In the genomic region with DNA sequence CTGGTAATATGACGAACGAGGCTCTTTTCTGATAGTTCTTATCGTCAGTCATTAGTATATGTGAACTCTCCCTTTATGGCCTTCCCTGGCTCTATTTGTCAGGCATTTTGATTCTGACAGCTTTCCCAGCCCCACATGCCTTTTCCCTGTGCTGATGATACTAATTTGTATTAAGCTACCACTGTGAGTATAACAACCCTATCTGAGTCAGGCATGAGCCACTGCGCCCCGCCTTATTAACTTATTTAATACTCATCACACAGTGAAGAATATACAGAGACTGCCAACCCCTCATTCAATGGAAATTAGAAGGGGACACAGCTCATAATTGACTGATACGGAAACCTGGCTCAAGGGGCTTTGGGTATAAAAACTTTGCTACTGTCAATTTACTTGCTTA, we compare ENCODE assay signal across 1 cellular context.
TF ChIP-seq lines count a peak whose summit lies in the region.

No MANE protein-coding gene starts in this region.

TF ChIP-seq in H1, 55 proteins besides CTCF, POLR2A, EP300 and RAD21:
- TF ChIP-seq RBBP5 (IDR thresholded peaks at IDR 0.05; ENCODE audit: borderline replicate concordance, low read depth, low read length) (no peak), EGR1 (IDR thresholded peaks at IDR 0.05; ENCODE audit: borderline replicate concordance, low read depth, low read length) (no peak), RXRA (IDR thresholded peaks at IDR 0.05; ENCODE audit: insufficient read depth, low read depth, low read length) (no peak), HDAC2 (IDR thresholded peaks at IDR 0.05; ENCODE audit: borderline replicate concordance in 1 of 2, low read depth in 2 of 2, low read length in 2 of 2) (no peak), MAFK (IDR thresholded peaks at IDR 0.05; ENCODE audit: low read depth, low read length) (no peak), SIRT6 (IDR thresholded peaks at IDR 0.05; ENCODE audit: low read length) (no peak), POLR2AphosphoS5 (IDR thresholded peaks at IDR 0.05; ENCODE audit: low read depth, low read length) (no peak), CEBPB (IDR thresholded peaks at IDR 0.05; ENCODE audit: low read depth, low read length) (no peak), JUND (IDR thresholded peaks at IDR 0.05; ENCODE audit: low read length) (no peak), EZH2 (IDR thresholded peaks at IDR 0.05; ENCODE audit: low read depth, low read length, severe bottlenecking) (no peak), SRF (IDR thresholded peaks at IDR 0.05; ENCODE audit: low read depth, low read length) (no peak), JUN (IDR thresholded peaks at IDR 0.05; ENCODE audit: low read depth, low read length) (no peak), SIN3A (conservative IDR thresholded peaks at IDR 0.05 in 1 of 2, IDR thresholded peaks at IDR 0.05 in 1 of 2; ENCODE audit: low read depth in 1 of 2, low read length in 2 of 2) (no peak), RNF2 (IDR thresholded peaks at IDR 0.05; ENCODE audit: borderline replicate concordance, low read depth, low read length, missing control alignments, poor library complexity, severe bottlenecking) (no peak), CTBP2 (IDR thresholded peaks at IDR 0.05; ENCODE audit: borderline replicate concordance, insufficient read depth, insufficient read length, low read length) (no peak)
- TF ChIP-seq, protein P1, sequence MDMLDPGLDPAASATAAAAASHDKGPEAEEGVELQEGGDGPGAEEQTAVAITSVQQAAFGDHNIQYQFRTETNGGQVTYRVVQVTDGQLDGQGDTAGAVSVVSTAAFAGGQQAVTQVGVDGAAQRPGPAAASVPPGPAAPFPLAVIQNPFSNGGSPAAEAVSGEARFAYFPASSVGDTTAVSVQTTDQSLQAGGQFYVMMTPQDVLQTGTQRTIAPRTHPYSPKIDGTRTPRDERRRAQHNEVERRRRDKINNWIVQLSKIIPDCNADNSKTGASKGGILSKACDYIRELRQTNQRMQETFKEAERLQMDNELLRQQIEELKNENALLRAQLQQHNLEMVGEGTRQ (IDR thresholded peaks at IDR 0.05; ENCODE audit: low read length): no peak
- TF ChIP-seq, protein P2, sequence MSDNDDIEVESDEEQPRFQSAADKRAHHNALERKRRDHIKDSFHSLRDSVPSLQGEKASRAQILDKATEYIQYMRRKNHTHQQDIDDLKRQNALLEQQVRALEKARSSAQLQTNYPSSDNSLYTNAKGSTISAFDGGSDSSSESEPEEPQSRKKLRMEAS (IDR thresholded peaks at IDR 0.05): no peak
